ENCODE assay signal across 8 cellular contexts in the genomic region with DNA sequence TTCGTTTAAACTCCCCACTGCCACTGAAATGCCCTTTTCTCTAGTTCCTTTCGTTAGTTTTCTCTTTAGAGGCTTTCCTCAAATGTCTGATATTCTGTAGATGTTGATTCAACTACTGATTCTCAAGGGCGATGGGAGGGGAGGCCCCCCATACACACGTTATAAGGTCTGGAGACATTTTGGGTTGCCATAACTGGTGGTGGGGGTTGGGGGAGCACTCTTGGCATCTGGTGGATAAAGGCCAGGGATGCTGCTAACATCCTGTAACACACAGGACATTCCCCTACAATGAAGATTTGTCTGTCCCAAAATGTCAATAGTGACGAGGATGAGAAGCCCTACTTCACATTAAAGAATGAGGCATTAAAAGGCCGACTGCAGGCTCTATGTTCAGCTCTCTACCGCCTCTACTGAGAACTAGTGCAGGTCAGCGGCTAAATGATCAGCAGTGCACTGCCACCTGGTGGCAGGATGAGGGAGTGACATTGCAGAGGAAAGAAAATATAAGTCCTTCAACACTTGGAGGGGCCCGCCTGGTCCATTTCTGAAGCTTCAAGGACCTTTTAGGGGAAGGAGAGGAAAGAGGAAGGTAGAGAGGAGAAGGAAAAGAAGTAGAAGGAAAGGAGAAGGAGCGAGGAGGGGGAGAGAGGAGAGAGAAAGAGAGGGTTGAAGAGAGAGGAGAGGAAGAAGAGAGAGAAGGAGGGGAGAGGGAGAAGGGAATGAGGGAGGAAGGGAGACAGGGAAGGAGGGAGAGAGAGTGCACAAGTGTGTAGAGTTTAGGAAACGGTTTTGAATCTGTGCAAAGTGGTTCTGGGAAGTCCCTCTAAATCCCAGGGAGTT.
DNase-seq lines count a peak whose midpoint lies in the region; ATAC-seq lines count a peak whose summit lies in the region.

No MANE protein-coding gene starts in this region.

- DNase-seq in CMK (ENCODE audit: low read depth) (peak; percentile 48), NCI-H748 treated with DMSO at 0.1 percent for 48 hours (lab: John Stamatoyannopoulos, UW) (peak; percentile 44), medulla oblongata (ENCODE audit: extremely low spot score) (peak; percentile 96)
- peak; percentile 79 to 80 for DNase-seq in activated CD4-positive, alpha-beta T cell treated with anti-CD3 and anti-CD28 coated beads, Interleukin-2, amount 50 U/mL, for 48 hours
- DNase-seq in effector CD8-positive, alpha-beta T cell (lab: John Stamatoyannopoulos, UW), result peak; percentile 65
- DNase-seq in stimulated activated CD8-positive, alpha-beta memory T cell treated with anti-CD3 and anti-CD28 coated beads, Interleukin-12 subunit alpha, Interleukin-12 subunit beta, amount 100 ng/mL, for 24 hours (ENCODE audit: extremely low read depth), result peak; percentile 31

- ATAC-seq in GM19463 (IDR thresholded peaks at IDR 0.05; ENCODE audit: unreplicated experiment), result peak; percentile 91
- ATAC-seq in HG03571 (IDR thresholded peaks at IDR 0.05; ENCODE audit: unreplicated experiment), result peak; percentile 92

Comparison
In these comparisons a context has a peak if more than half of its experiments do, and no peak if none do; other contexts are left out.
1. Peak in every context shown above with its lines: DNase-seq and ATAC-seq.
2. DNase-seq: peak in every context shown above with its lines; median percentile 96 in medulla oblongata; 80 in activated CD4-positive, alpha-beta T cell treated with anti-CD3 and anti-CD28 coated beads, Interleukin-2, amount 50 U/mL, for 48 hours; 65 in effector CD8-positive, alpha-beta T cell; 48 in CMK; 44 in NCI-H748 treated with DMSO at 0.1 percent for 48 hours; 31 in stimulated activated CD8-positive, alpha-beta memory T cell treated with anti-CD3 and anti-CD28 coated beads, Interleukin-12 subunit alpha, Interleukin-12 subunit beta, amount 100 ng/mL, for 24 hours.